ENCODE assay signal across 9 cellular contexts in the genomic region with DNA sequence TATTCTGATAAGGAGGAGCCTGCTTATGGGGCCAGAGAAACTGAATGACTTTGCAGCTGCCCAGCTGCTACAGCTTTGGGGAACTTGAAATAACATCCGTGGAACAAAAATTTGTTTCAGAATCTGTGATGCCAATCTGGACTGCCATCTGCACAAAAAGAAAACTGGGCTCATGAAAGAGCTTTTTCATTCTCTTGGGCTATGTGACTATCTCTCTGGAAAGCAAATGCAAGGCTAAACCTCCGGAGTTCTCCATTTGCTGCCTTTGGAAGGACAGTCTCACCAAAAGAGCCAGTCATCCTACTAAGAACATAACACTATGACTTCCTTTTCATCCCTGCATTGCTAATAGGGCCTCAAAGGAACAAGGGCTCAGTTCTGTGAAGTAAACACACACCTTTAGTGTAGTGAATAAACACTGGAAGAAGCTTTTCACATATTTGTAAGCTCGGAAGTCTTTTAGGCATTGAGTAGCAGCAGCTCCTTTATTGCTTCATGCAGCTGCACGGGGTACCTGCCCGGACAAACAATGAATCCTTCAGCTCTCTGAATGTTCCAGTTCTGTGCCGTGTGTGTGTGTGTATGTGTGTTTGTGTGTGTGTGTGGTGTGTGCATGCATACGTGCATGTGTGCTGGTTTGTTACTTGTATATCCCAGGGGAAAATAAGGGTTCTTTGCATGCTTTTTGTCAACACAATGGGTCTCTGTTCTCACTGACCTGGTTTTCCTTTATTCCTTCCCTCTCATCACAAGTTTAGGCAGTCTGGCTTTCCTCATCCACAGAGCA.
DNase-seq lines count a peak whose midpoint lies in the region; ATAC-seq and TF ChIP-seq lines count a peak whose summit lies in the region.
"Had no signal": no experiment of that assay in that cellular context is flagged by ENCODE, and none has a peak within 500 bp of the region (broad histone marks: within the 10 kb centered on the region; RNA-seq: fewer than 3 reads in every experiment).

No MANE protein-coding gene starts in this region.

- no peak for TF ChIP-seq CTCF in heart right ventricle (IDR thresholded peaks at IDR 0.05)
- no peak for TF ChIP-seq CTCF in epithelial cell of esophagus (IDR thresholded peaks at IDR 0.05; ENCODE audit: insufficient read depth, low read depth, low read length, missing control alignments)
- no peak for TF ChIP-seq CTCF in tibial nerve (IDR thresholded peaks at IDR 0.05)

- H3K4me3 ChIP-seq in heart right ventricle: no peak overlapping the region
- no peak overlapping the region for H3K4me3 ChIP-seq in epithelial cell of esophagus (ENCODE audit: low read length)
- H3K4me3 ChIP-seq in tibial nerve: no peak overlapping the region

- H3K27ac ChIP-seq in heart right ventricle (peak overlapping the region in 6 of 10 donors; percentile 27 to 91 (median 38)), tibial nerve (peak overlapping the region; percentile 57 to 73 (median 60))

- peaks cover 0 to 83% (median 44%) of the 10 kb centered on the region in 9 donors for H3K4me1 ChIP-seq in heart right ventricle
- H3K4me1 ChIP-seq in tibial nerve: peaks cover 0 to 48% (median 18%) of the 10 kb centered on the region in 4 donors

- 49 to 60% methylated on average over 7 of the region's 7 CpGs for WGBS in heart right ventricle, 2 donors
- 29 to 32% methylated on average over 7 of the region's 7 CpGs for WGBS in tibial nerve, 2 donors

- TF ChIP-seq EP300 in tibial nerve (IDR thresholded peaks at IDR 0.05): peak in 1 of 2 donors; percentile 3

- DNase-seq in heart right ventricle (no peak), left ventricle myocardium superior (no peak), NCI-H2029 treated with DMSO at 0.1 percent for 48 hours (lab: John Stamatoyannopoulos, UW) (peak; percentile 20), epithelial cell of esophagus (ENCODE audit: low read depth) (peak; percentile 32), tibial nerve (ENCODE audit: low spot score in 2 of 2) (no peak), HuH-7.5 (ENCODE audit: low spot score) (no peak), NCI-H2081 treated with DMSO at 0.1 percent for 48 hours (lab: John Stamatoyannopoulos, UW) (no peak)
- DNase-seq: DND-41 had no signal

- no peak for TF ChIP-seq POLR2A in tibial nerve (IDR thresholded peaks at IDR 0.05)

- H3K36me3 ChIP-seq in heart right ventricle (no peaks in the 10 kb centered on the region), tibial nerve (no peaks in the 10 kb centered on the region)

- H3K27me3 ChIP-seq in heart right ventricle (no peaks in the 10 kb centered on the region), tibial nerve (no peaks in the 10 kb centered on the region)

- no peaks in the 10 kb centered on the region for H3K9me3 ChIP-seq in heart right ventricle
- no peaks in the 10 kb centered on the region for H3K9me3 ChIP-seq in tibial nerve

- intact Hi-C loops in heart right ventricle (cut with DNase I) (loop anchor here in 2 of 10 donors (5.0 to 10.0 kb wide), 2 partner anchors 54 to 56 kb away; no protein-coding TSS in a partner anchor), left ventricle myocardium superior (cut with micrococcal nuclease) (no loop called here)

- no peak for ATAC-seq in heart right ventricle
- ATAC-seq in left ventricle myocardium superior: no peak
- ATAC-seq in GM21381 (IDR thresholded peaks at IDR 0.05; ENCODE audit: unreplicated experiment): no peak

Comparison
In these comparisons a context has a peak if more than half of its experiments do, and no peak if none do; other contexts are left out.
1. DNase-seq: peak in NCI-H2029 treated with DMSO at 0.1 percent for 48 hours (single experiment) and epithelial cell of esophagus (single experiment); none in heart right ventricle (0 of 2), left ventricle myocardium superior (single experiment), tibial nerve (0 of 2), HuH-7.5 (single experiment) and NCI-H2081 treated with DMSO at 0.1 percent for 48 hours (single experiment).